In the genomic region with DNA sequence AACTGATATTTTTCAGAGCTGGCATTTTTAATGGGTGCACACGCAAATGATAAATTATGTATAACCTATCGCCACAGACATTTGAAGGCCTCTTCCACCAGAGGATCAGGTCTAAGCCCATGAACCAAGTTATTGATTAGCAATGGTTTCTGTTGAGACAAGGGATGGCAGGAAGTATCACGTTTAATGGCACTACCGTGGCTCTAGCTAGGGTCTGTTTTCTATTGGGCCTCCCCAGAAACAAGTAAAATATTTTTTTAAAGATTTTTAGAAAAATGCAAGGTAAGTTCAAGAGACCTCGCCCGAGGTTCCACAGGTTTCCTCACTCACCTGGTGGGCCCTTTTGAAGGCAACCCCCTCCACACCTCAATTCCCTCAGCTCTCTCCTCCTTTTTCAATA, we compare ENCODE assay signal across 8 cellular contexts. TPM values are rescaled to one million over a fixed set of nuclear protein-coding genes. Genes with fewer than 3 reads are reported as not detected.
A peak's percentile ranks its signal among the peaks of the same experiment; 100 is the strongest.
DNase-seq lines count a peak whose midpoint lies in the region; ATAC-seq, FAIRE-seq and TF ChIP-seq lines count a peak whose summit lies in the region.

No MANE protein-coding gene starts in this region.

- no peaks in the 10 kb centered on the region for H3K27me3 ChIP-seq in bronchial epithelial cell (ENCODE audit: control insufficient read depth, insufficient read depth, low read length)

- no peak for FAIRE-seq in bronchial epithelial cell (lab: Jason Lieb, UNC)

- H3K9me3 Mint-ChIP-seq in activated CD4-positive, alpha-beta T cell treated with anti-CD3 and anti-CD28 coated beads, Interleukin-2, amount 10 ng/mL, durations not matched to agents 24 days and 14 days = no peaks in the 10 kb centered on the region
- H3K9me3 Mint-ChIP-seq in IgD-negative memory B cell (no peaks in the 10 kb centered on the region), naive B cell (no peaks in the 10 kb centered on the region)

- H3K36me3 Mint-ChIP-seq in activated CD4-positive, alpha-beta T cell treated with anti-CD3 and anti-CD28 coated beads, Interleukin-2, amount 10 ng/mL, durations not matched to agents 24 days and 14 days (ENCODE audit: low read depth) = peaks cover 10% of the 10 kb centered on the region
- H3K36me3 Mint-ChIP-seq in IgD-negative memory B cell (no peaks in the 10 kb centered on the region), naive B cell (peaks cover 0 to 7% of the 10 kb centered on the region in 2 donors)

- peak in 1 of 2 donors; percentile 1 for ATAC-seq in naive B cell (ENCODE audit: low read depth in 2 of 2)
- no peak for ATAC-seq in HG03108 (IDR thresholded peaks at IDR 0.05; ENCODE audit: unreplicated experiment)

- peak overlapping the region; percentile 87 for H3K4me3 ChIP-seq in bronchial epithelial cell (ENCODE audit: low read depth, low read length)

- intact Hi-C loops in activated CD4-positive, alpha-beta T cell treated with anti-CD3 and anti-CD28 coated beads, Interleukin-2, amount 10 ng/mL, durations not matched to agents 24 days and 14 days (cut with micrococcal nuclease) = loop anchor here (1.0 to 10.0 kb wide), 4 partner anchors 11 to 922 kb away; a partner anchor contains a TSS

- H3K4me1 Mint-ChIP-seq in activated CD4-positive, alpha-beta T cell treated with anti-CD3 and anti-CD28 coated beads, Interleukin-2, amount 10 ng/mL, durations not matched to agents 24 days and 14 days = peaks cover 43% of the 10 kb centered on the region
- peaks cover 25 to 36% (median 26%) of the 10 kb centered on the region in 3 donors for H3K4me1 Mint-ChIP-seq in IgD-negative memory B cell
- H3K4me1 Mint-ChIP-seq in naive B cell = peaks cover 28 to 31% (median 30%) of the 10 kb centered on the region in 3 donors

- DNase-seq in activated CD4-positive, alpha-beta T cell treated with anti-CD3 and anti-CD28 coated beads, Interleukin-2, amount 10 ng/mL, durations not matched to agents 24 days and 14 days = no peak
- DNase-seq in activated CD4-positive, alpha-beta T cell treated with anti-CD3 and anti-CD28 coated beads, Interleukin-2, amount 50 U/mL, for 1 hour = no peak
- DNase-seq in bronchial epithelial cell (ENCODE audit: low read depth) (no peak), naive B cell (no peak), A172 (ENCODE audit: low spot score) (no peak), NCI-H526 (lab: John Stamatoyannopoulos, UW) (no peak)

- peak overlapping the region; percentile 98 for H3K4me3 Mint-ChIP-seq in activated CD4-positive, alpha-beta T cell treated with anti-CD3 and anti-CD28 coated beads, Interleukin-2, amount 10 ng/mL, durations not matched to agents 24 days and 14 days
- H3K4me3 Mint-ChIP-seq in IgD-negative memory B cell = peak overlapping the region; percentile 89 to 96 (median 94)
- H3K4me3 Mint-ChIP-seq in naive B cell = peak overlapping the region; percentile 85 to 94 (median 89)

- no peak for TF ChIP-seq CTCF in bronchial epithelial cell (IDR thresholded peaks at IDR 0.05; ENCODE audit: insufficient read depth, low read length, severe bottlenecking)

- H3K27ac Mint-ChIP-seq in activated CD4-positive, alpha-beta T cell treated with anti-CD3 and anti-CD28 coated beads, Interleukin-2, amount 10 ng/mL, durations not matched to agents 24 days and 14 days = peak overlapping the region; percentile 95
- peak overlapping the region; percentile 16 to 91 (median 77) for H3K27ac Mint-ChIP-seq in IgD-negative memory B cell
- H3K27ac Mint-ChIP-seq in naive B cell = peak overlapping the region; percentile 74 to 94 (median 84)

- no peaks in the 10 kb centered on the region for H3K27me3 Mint-ChIP-seq in activated CD4-positive, alpha-beta T cell treated with anti-CD3 and anti-CD28 coated beads, Interleukin-2, amount 10 ng/mL, durations not matched to agents 24 days and 14 days
- H3K27me3 Mint-ChIP-seq in IgD-negative memory B cell = no peaks in the 10 kb centered on the region
- H3K27me3 Mint-ChIP-seq in naive B cell = no peaks in the 10 kb centered on the region

- H3K36me3 ChIP-seq in bronchial epithelial cell (ENCODE audit: control insufficient read depth, insufficient read depth, low read length) = no peaks in the 10 kb centered on the region

RNA-seq across cellular contexts. Expression of a gene that starts 0.7 kb away (rescaled TPM):
- 48.8 and 50.6 TPM in 2 replicates for total RNA-seq in activated CD4-positive, alpha-beta T cell treated with anti-CD3 and anti-CD28 coated beads, Interleukin-2, amount 10 ng/mL, durations not matched to agents 24 days and 14 days
- polyA plus RNA-seq in IgD-negative memory B cell (6.4 TPM), naive B cell (ENCODE audit: low read depth in 6 of 6) (1 to 10 TPM; 3.1 to 8.8 (median 6.0) TPM)
- 100.0 and 101 TPM in 2 replicates for total RNA-seq in bronchial epithelial cell
- 31.9 and 39.5 TPM in 2 replicates for total RNA-seq in A172 (2014; rRNA removed; shearing (Covaris generic))

RNA-seq across cellular contexts. Expression of a gene that starts 50.9 kb away (rescaled TPM):
- 30.4 and 32.3 TPM in 2 replicates for total RNA-seq in activated CD4-positive, alpha-beta T cell treated with anti-CD3 and anti-CD28 coated beads, Interleukin-2, amount 10 ng/mL, durations not matched to agents 24 days and 14 days
- polyA plus RNA-seq in IgD-negative memory B cell = 87.2 TPM
- 23.7 and 37.5 TPM in 2 replicates for total RNA-seq in bronchial epithelial cell
- polyA plus RNA-seq in naive B cell (ENCODE audit: low read depth in 6 of 6) = 100 to 1,000 TPM; 107 to 152 (median 127) TPM
- 92.9 and 185 TPM in 2 replicates for total RNA-seq in A172 (2014; rRNA removed; shearing (Covaris generic))
